ENCODE assay signal across 12 cellular contexts in genomic region chr4:48331577-48332340, GRCh38. TPM values are rescaled to one million over a fixed set of nuclear protein-coding genes. Genes with fewer than 3 reads are reported as not detected.
A peak's percentile ranks its signal among the peaks of the same experiment; 100 is the strongest.
DNase-seq lines count a peak whose midpoint lies in the region; ATAC-seq and TF ChIP-seq lines count a peak whose summit lies in the region.
"Had no signal": no experiment of that assay in that cellular context is flagged by ENCODE, and none has a peak within 500 bp of the region (broad histone marks: within the 10 kb centered on the region; RNA-seq: fewer than 3 reads in every experiment).

No MANE protein-coding gene starts in this region.

- no peak for TF ChIP-seq POLR2A in spleen (IDR thresholded peaks at IDR 0.05)

- H3K36me3 ChIP-seq in hepatocyte (replicated peaks; ENCODE audit: insufficient read depth, low read depth) (no peaks in the 10 kb centered on the region), thoracic aorta (no peaks in the 10 kb centered on the region), spleen (no peaks in the 10 kb centered on the region)

- no peaks in the 10 kb centered on the region for H3K79me2 ChIP-seq in hepatocyte

- H3K27me3 ChIP-seq in hepatocyte, result no peaks in the 10 kb centered on the region
- no peaks in the 10 kb centered on the region for H3K27me3 ChIP-seq in thoracic aorta (replicated peaks; ENCODE audit: insufficient read depth)
- no peaks in the 10 kb centered on the region for H3K27me3 ChIP-seq in spleen (replicated peaks in 1 of 7)

- H4K20me1 ChIP-seq in hepatocyte (ENCODE audit: insufficient read depth, poor library complexity, severe bottlenecking), result no peaks in the 10 kb centered on the region

- H2AFZ ChIP-seq in hepatocyte, result no peak overlapping the region

- peak; percentile 22 for DNase-seq in SIG-M5 treated with dmso at 0.1 percent for 504 hours (lab: John Stamatoyannopoulos, UW; ENCODE audit: unreplicated experiment)
- no peak for DNase-seq in SIG-M5 (lab: John Stamatoyannopoulos, UW)
- DNase-seq in amniotic epithelial cell (ENCODE audit: low read depth), result peak; percentile 74
- peak; percentile 40 for DNase-seq in hepatocyte (ENCODE audit: low spot score)
- no peak for DNase-seq in thoracic aorta (ENCODE audit: low spot score)
- DNase-seq in spleen, result no peak
- no peak for DNase-seq in NCI-H2081 treated with DMSO at 0.1 percent for 48 hours (lab: John Stamatoyannopoulos, UW)
- DNase-seq: activated T-cell treated with anti-CD3 and anti-CD28 coated beads, Interleukin-2, amount 50 U/mL, for 4 hours; GDM1; OCI-M1; small intestine had no signal

- H3K27ac ChIP-seq in hepatocyte, result peak overlapping the region; percentile 47
- H3K27ac ChIP-seq in thoracic aorta, result no peak overlapping the region
- H3K27ac ChIP-seq in spleen, result no peak overlapping the region

- 85% methylated on average over 9 of the region's 9 CpGs for WGBS in hepatocyte (ENCODE audit: low lambda C conversion rate, missing lambda C conversion rate)
- WGBS in spleen, 5 donors, result 86 to 94% (median 88%) methylated on average over 9 of the region's 9 CpGs

- peak; percentile 82 for ATAC-seq in thoracic aorta (ENCODE audit: insufficient number of reproducible peaks, low FRiP score, low read depth)
- ATAC-seq in GM21526 (IDR thresholded peaks at IDR 0.05; ENCODE audit: low FRiP score, unreplicated experiment), result no peak
- ATAC-seq: activated T-cell treated with anti-CD3 and anti-CD28 coated beads, Interleukin-2, amount 50 U/mL, for 4 hours had no signal

- TF ChIP-seq CTCF in hepatocyte (IDR thresholded peaks at IDR 0.05; ENCODE audit: poor library complexity) (no peak), thoracic aorta (IDR thresholded peaks at IDR 0.05) (no peak), spleen (IDR thresholded peaks at IDR 0.05 in 8 of 11, conservative IDR thresholded peaks at IDR 0.05 in 3 of 11) (no peak)

- intact Hi-C loops in spleen (cut with DNase I; ENCODE audit: low total_unique reads), result no loop called here

- no peak overlapping the region for H3K4me2 ChIP-seq in hepatocyte

- no peak overlapping the region for H3K4me3 ChIP-seq in hepatocyte
- no peak overlapping the region for H3K4me3 ChIP-seq in thoracic aorta
- H3K4me3 ChIP-seq in spleen, result no peak overlapping the region

- H3K4me1 ChIP-seq in hepatocyte (ENCODE audit: insufficient read depth), result no peaks in the 10 kb centered on the region
- peaks cover 7 to 13% of the 10 kb centered on the region in 2 donors for H3K4me1 ChIP-seq in thoracic aorta (ENCODE audit: control insufficient read depth in 1 of 2, low read depth in 2 of 2)
- H3K4me1 ChIP-seq in spleen, result no peaks in the 10 kb centered on the region

- H3K9me2 ChIP-seq in hepatocyte (replicated peaks; ENCODE audit: insufficient read depth), result no peaks in the 10 kb centered on the region

- H3K9me3 ChIP-seq in hepatocyte (ENCODE audit: low read depth) (no peaks in the 10 kb centered on the region), thoracic aorta (no peaks in the 10 kb centered on the region), spleen (no peaks in the 10 kb centered on the region)

RNA-seq across cellular contexts. Expression of gene SLAIN2, which starts 9.6 kb away (rescaled TPM):
- total RNA-seq in hepatocyte (67.6 and 101 TPM in 2 replicates), thoracic aorta (10 to 100 TPM; 40.8 to 92.7 TPM), spleen (10 to 100 TPM; 42.8 to 69.1 (median 48.5) TPM)
- polyA plus RNA-seq in hepatocyte (30.9 and 40.1 TPM in 2 replicates), spleen (1 to 10 TPM; 6.6 to 8.5 (median 7.8) TPM)

Comparison
In these comparisons a context has a peak if more than half of its experiments do, and no peak if none do; other contexts are left out.
1. DNase-seq: peak in SIG-M5 treated with dmso at 0.1 percent for 504 hours (single experiment), amniotic epithelial cell (single experiment) and hepatocyte (single experiment); none in SIG-M5 (single experiment), thoracic aorta (single experiment), spleen (single experiment) and NCI-H2081 treated with DMSO at 0.1 percent for 48 hours (single experiment).